ENCODE assay signal across 15 cellular contexts in genomic region chr19:32197896-32198882, GRCh38.
DNase-seq lines count a peak whose midpoint lies in the region; TF ChIP-seq lines count a peak whose summit lies in the region.
"Had no signal": no experiment of that assay in that cellular context is flagged by ENCODE, and none has a peak within 500 bp of the region (broad histone marks: within the 10 kb centered on the region; RNA-seq: fewer than 3 reads in every experiment).

No MANE protein-coding gene starts in this region.

- no peaks in the 10 kb centered on the region for H3K36me3 Mint-ChIP-seq in neural crest cell (ENCODE audit: low read depth)
- H3K36me3 Mint-ChIP-seq in type B pancreatic cell: no peaks in the 10 kb centered on the region
- H3K36me3 Mint-ChIP-seq: CD4-positive, CD25-positive, alpha-beta regulatory T cell; CD8-positive, alpha-beta T cell had no signal

- TF ChIP-seq CTCF in neural crest cell (conservative IDR thresholded peaks at IDR 0.05): no peak
- no peak for TF ChIP-seq CTCF in type B pancreatic cell (conservative IDR thresholded peaks at IDR 0.05)

- no peak overlapping the region for H3K4me3 Mint-ChIP-seq in neural crest cell
- no peak overlapping the region for H3K4me3 Mint-ChIP-seq in type B pancreatic cell
- H3K4me3 Mint-ChIP-seq: B cell; CD4-positive, CD25-positive, alpha-beta regulatory T cell; CD8-positive, alpha-beta T cell had no signal

- peak overlapping the region; percentile 50 for H3K27ac Mint-ChIP-seq in neural crest cell (ENCODE audit: unreplicated experiment)
- no peak overlapping the region for H3K27ac Mint-ChIP-seq in type B pancreatic cell
- H3K27ac Mint-ChIP-seq: B cell; CD4-positive, CD25-positive, alpha-beta regulatory T cell; CD8-positive, alpha-beta T cell had no signal

- H3K4me1 Mint-ChIP-seq in neural crest cell (no peaks in the 10 kb centered on the region), type B pancreatic cell (ENCODE audit: unreplicated experiment) (no peaks in the 10 kb centered on the region)
- H3K4me1 Mint-ChIP-seq: B cell had no signal

- H3K9me3 Mint-ChIP-seq in neural crest cell (no peaks in the 10 kb centered on the region), type B pancreatic cell (peaks cover 4% of the 10 kb centered on the region)
- H3K9me3 Mint-ChIP-seq: CD8-positive, alpha-beta T cell had no signal

- peaks cover 10% of the 10 kb centered on the region for H3K27me3 Mint-ChIP-seq in neural crest cell (ENCODE audit: low read depth)
- H3K27me3 Mint-ChIP-seq in type B pancreatic cell: peaks cover 6% of the 10 kb centered on the region
- H3K27me3 Mint-ChIP-seq: B cell; CD4-positive, CD25-positive, alpha-beta regulatory T cell had no signal

- DNase-seq in ecto neural progenitor cell (ENCODE audit: low spot score): peak; percentile 20
- DNase-seq in islet precursor cell: peak; percentile 26
- DNase-seq in neural crest cell (ENCODE audit: low read depth, low spot score): no peak
- peak; percentile 32 for DNase-seq in type B pancreatic cell (ENCODE audit: extremely low spot score, unreplicated experiment)
- DNase-seq in stimulated activated CD8-positive, alpha-beta memory T cell treated with anti-CD3 and anti-CD28 coated beads, Interleukin-4, amount 100 ng/mL, for 48 hours: no peak
- DNase-seq in NCI-H1092 treated with DMSO at 0.1 percent for 48 hours (lab: John Stamatoyannopoulos, UW): no peak
- DNase-seq in SIG-M5 treated with dmso at 0.1 percent for 504 hours (lab: John Stamatoyannopoulos, UW; ENCODE audit: unreplicated experiment): no peak
- no peak for DNase-seq in T-helper 9 cell
- DNase-seq: Caco-2; CD4-positive, CD25-positive, alpha-beta regulatory T cell; DMS153; DND-41; GOT3 had no signal

Comparison
In these comparisons a context has a peak if more than half of its experiments do, and no peak if none do; other contexts are left out.
1. DNase-seq: peak in ecto neural progenitor cell (single experiment), islet precursor cell (single experiment) and type B pancreatic cell (single experiment); none in neural crest cell (single experiment), stimulated activated CD8-positive, alpha-beta memory T cell treated with anti-CD3 and anti-CD28 coated beads, Interleukin-4, amount 100 ng/mL, for 48 hours (single experiment), NCI-H1092 treated with DMSO at 0.1 percent for 48 hours (single experiment), SIG-M5 treated with dmso at 0.1 percent for 504 hours (single experiment) and T-helper 9 cell (single experiment).